In genomic region chr10:103578782-103579382, GRCh38 we compare ENCODE assay signal across 1 cellular context.
TF ChIP-seq lines count a peak whose summit lies in the region.

No MANE protein-coding gene starts in this region.

TF ChIP-seq in HepG2, 621 proteins besides CTCF, POLR2A, EP300 and RAD21 (continued from another document and continues in another):
- no peak for TF ChIP-seq MED13 (CRISPR knock-in tag; IDR thresholded peaks at IDR 0.05)
- TF ChIP-seq TFDP1 (CRISPR knock-in tag; IDR thresholded peaks at IDR 0.05; ENCODE audit: borderline replicate concordance): no peak; the same call in 1 of the 2 replicates
- TF ChIP-seq RERE (CRISPR knock-in tag; IDR thresholded peaks at IDR 0.05; ENCODE audit: low read depth): peak; percentile 43; the same call in 1 of the 2 replicates
- TF ChIP-seq IKZF5 (CRISPR knock-in tag; IDR thresholded peaks at IDR 0.05): peak; percentile 47; the same call in 1 of the 2 replicates
- TF ChIP-seq NR2C2 (CRISPR knock-in tag; IDR thresholded peaks at IDR 0.05; ENCODE audit: borderline replicate concordance): peak; percentile 45
- TF ChIP-seq ZKSCAN5 (CRISPR knock-in tag; IDR thresholded peaks at IDR 0.05): no peak
- TF ChIP-seq BHLHE40 (IDR thresholded peaks at IDR 0.05; ENCODE audit: low read length): no peak
- no peak for TF ChIP-seq GMEB1 (CRISPR knock-in tag; IDR thresholded peaks at IDR 0.05; ENCODE audit: borderline replicate concordance)
- no peak for TF ChIP-seq ZBTB10 (CRISPR knock-in tag; IDR thresholded peaks at IDR 0.05; ENCODE audit: borderline replicate concordance)
- no peak for TF ChIP-seq NFIB (CRISPR knock-in tag; IDR thresholded peaks at IDR 0.05; ENCODE audit: borderline replicate concordance)
- TF ChIP-seq NFATC3 (CRISPR knock-in tag; IDR thresholded peaks at IDR 0.05): no peak
- TF ChIP-seq SOX6 (IDR thresholded peaks at IDR 0.05): no peak
- TF ChIP-seq SOX6 (CRISPR knock-in tag; IDR thresholded peaks at IDR 0.05): peak; percentile 74
- TF ChIP-seq ERF (CRISPR knock-in tag; IDR thresholded peaks at IDR 0.05): peak; percentile 87
- TF ChIP-seq LRRFIP1 (CRISPR knock-in tag; conservative IDR thresholded peaks at IDR 0.05): no peak
- peak; percentile 22; the same call in 1 of the 2 replicates for TF ChIP-seq AHDC1 (CRISPR knock-in tag; IDR thresholded peaks at IDR 0.05; ENCODE audit: borderline replicate concordance)
- TF ChIP-seq GRHL1 (CRISPR knock-in tag; conservative IDR thresholded peaks at IDR 0.05): no peak
- TF ChIP-seq NBN (conservative IDR thresholded peaks at IDR 0.05): no peak
- no peak for TF ChIP-seq FUBP1 (CRISPR knock-in tag; IDR thresholded peaks at IDR 0.05; ENCODE audit: borderline replicate concordance)
- no peak for TF ChIP-seq SMARCE1 (IDR thresholded peaks at IDR 0.05; ENCODE audit: borderline replicate concordance)
- peak; percentile 76 for TF ChIP-seq ELF3 (CRISPR knock-in tag; IDR thresholded peaks at IDR 0.05)
- TF ChIP-seq MATR3 (CRISPR knock-in tag; IDR thresholded peaks at IDR 0.05): no peak
- TF ChIP-seq ZNF569 (CRISPR knock-in tag; IDR thresholded peaks at IDR 0.05; ENCODE audit: borderline replicate concordance): no peak
- TF ChIP-seq U2AF2 (IDR thresholded peaks at IDR 0.05; ENCODE audit: low read depth, low read length): no peak
- 0 out of 2 replicates have a peak, but pooled peaks have one; percentile 19 for TF ChIP-seq ZNF121 (CRISPR knock-in tag; IDR thresholded peaks at IDR 0.05)
- no peak for TF ChIP-seq NR1H2 (CRISPR knock-in tag; IDR thresholded peaks at IDR 0.05; ENCODE audit: borderline replicate concordance, low read depth)
